15 cellular contexts compared by ENCODE assay signal in genomic region chr19:7924241-7924640, GRCh38. TPM values are rescaled to one million over a fixed set of nuclear protein-coding genes. Genes with fewer than 3 reads are reported as not detected.
DNase-seq lines count a peak whose midpoint lies in the region; ATAC-seq and TF ChIP-seq lines count a peak whose summit lies in the region.
"Had no signal": no experiment of that assay in that cellular context is flagged by ENCODE, and none has a peak within 500 bp of the region (broad histone marks: within the 10 kb centered on the region; RNA-seq: fewer than 3 reads in every experiment).

No MANE protein-coding gene starts in this region.

- H3K4me1 ChIP-seq in lower lobe of right lung = peaks cover 43% of the 10 kb centered on the region
- H3K4me1 ChIP-seq in BE2C = peaks cover 31% of the 10 kb centered on the region

- TF ChIP-seq POLR2A in NB4 (IDR thresholded peaks at IDR 0.05; ENCODE audit: extremely low read depth, insufficient read length) = no peak

- intact Hi-C loops in lower lobe of right lung (cut with DNase I) = no loop called here

- H3K27ac Mint-ChIP-seq in T-helper 1 cell treated with Interleukin-12 subunit alpha and Interleukin-12 subunit beta and Interleukin-4 antibody, amounts not matched to agents 30 μg/mL and 1 μg/mL, for 36 hours = peak overlapping the region; percentile 57
- peak overlapping the region in 1 of 2 donors; percentile 59 for H3K27ac Mint-ChIP-seq in effector memory CD8-positive, alpha-beta T cell
- no peak overlapping the region for H3K27ac Mint-ChIP-seq in progenitor cell of endocrine pancreas

- no peak for ATAC-seq in effector memory CD8-positive, alpha-beta T cell (replicated peaks)
- ATAC-seq in lower lobe of right lung = no peak
- ATAC-seq: A549; activated CD4-positive, CD25-positive, alpha-beta regulatory T cell treated with anti-CD3 and anti-CD28 coated beads, Interleukin-2, amount 50 U/mL, for 24 hours had no signal

- H3K27me3 ChIP-seq in lower lobe of right lung (ENCODE audit: low read depth) (no peaks in the 10 kb centered on the region), BE2C (no peaks in the 10 kb centered on the region)
- H3K27me3 ChIP-seq: colonic mucosa had no signal

- TF ChIP-seq CTCF in NB4 (IDR thresholded peaks at IDR 0.05; ENCODE audit: low read depth, low read length) (no peak), progenitor cell of endocrine pancreas (IDR thresholded peaks at IDR 0.05; ENCODE audit: unreplicated experiment) (no peak), lower lobe of right lung (IDR thresholded peaks at IDR 0.05) (no peak), BE2C (IDR thresholded peaks at IDR 0.05; ENCODE audit: low read depth, low read length) (no peak)

- H3K4me3 Mint-ChIP-seq in T-helper 1 cell treated with Interleukin-12 subunit alpha and Interleukin-12 subunit beta and Interleukin-4 antibody, amounts not matched to agents 30 μg/mL and 1 μg/mL, for 36 hours = peak overlapping the region; percentile 70
- H3K4me3 Mint-ChIP-seq in effector memory CD8-positive, alpha-beta T cell = peak overlapping the region; percentile 67 to 72
- peak overlapping the region; percentile 61 for H3K4me3 Mint-ChIP-seq in progenitor cell of endocrine pancreas (ENCODE audit: low read depth)

- H3K27ac ChIP-seq in lower lobe of right lung = no peak overlapping the region
- H3K27ac ChIP-seq: colonic mucosa, tibial nerve had no signal

- DNase-seq in T-helper 1 cell = no peak
- DNase-seq in NB4 (ENCODE audit: low read depth) = peak; percentile 47
- DNase-seq in effector memory CD8-positive, alpha-beta T cell = no peak
- no peak for DNase-seq in progenitor cell of endocrine pancreas (ENCODE audit: low spot score, unreplicated experiment)
- DNase-seq in lower lobe of right lung = no peak
- DNase-seq in BE2C = no peak
- DNase-seq in NCI-H128 (lab: John Stamatoyannopoulos, UW; ENCODE audit: unreplicated experiment) = no peak
- DNase-seq: activated gamma-delta T cell treated with Interleukin-2 at 50 U/mL for 16 hours, colonic mucosa, SIG-M5 had no signal

- H3K4me3 ChIP-seq in NB4 (ENCODE audit: low read depth, low read length) (no peak overlapping the region), lower lobe of right lung (no peak overlapping the region), BE2C (ENCODE audit: low read depth, low read length) (no peak overlapping the region)
- H3K4me3 ChIP-seq: colonic mucosa had no signal

- H3K9me3 ChIP-seq in lower lobe of right lung (no peaks in the 10 kb centered on the region), BE2C (no peaks in the 10 kb centered on the region)
- H3K9me3 ChIP-seq: A549, colonic mucosa, HAP-1, tibial nerve had no signal

- peaks cover 25% of the 10 kb centered on the region for H3K4me1 Mint-ChIP-seq in T-helper 1 cell treated with Interleukin-12 subunit alpha and Interleukin-12 subunit beta and Interleukin-4 antibody, amounts not matched to agents 30 μg/mL and 1 μg/mL, for 36 hours (ENCODE audit: low read depth)
- H3K4me1 Mint-ChIP-seq in effector memory CD8-positive, alpha-beta T cell (ENCODE audit: low read depth in 2 of 2) = peaks cover 25 to 36% of the 10 kb centered on the region in 2 donors
- peaks cover 15% of the 10 kb centered on the region for H3K4me1 Mint-ChIP-seq in progenitor cell of endocrine pancreas (ENCODE audit: low read depth)

- peaks cover 7% of the 10 kb centered on the region for H3K27me3 Mint-ChIP-seq in T-helper 1 cell treated with Interleukin-12 subunit alpha and Interleukin-12 subunit beta and Interleukin-4 antibody, amounts not matched to agents 30 μg/mL and 1 μg/mL, for 36 hours (ENCODE audit: low read depth)
- peaks cover 0 to 9% of the 10 kb centered on the region in 2 donors for H3K27me3 Mint-ChIP-seq in effector memory CD8-positive, alpha-beta T cell
- peaks cover 4% of the 10 kb centered on the region for H3K27me3 Mint-ChIP-seq in progenitor cell of endocrine pancreas

- no peaks in the 10 kb centered on the region for H3K9me3 Mint-ChIP-seq in T-helper 1 cell treated with Interleukin-12 subunit alpha and Interleukin-12 subunit beta and Interleukin-4 antibody, amounts not matched to agents 30 μg/mL and 1 μg/mL, for 36 hours
- H3K9me3 Mint-ChIP-seq in effector memory CD8-positive, alpha-beta T cell = no peaks in the 10 kb centered on the region
- H3K9me3 Mint-ChIP-seq in progenitor cell of endocrine pancreas (ENCODE audit: low read depth) = no peaks in the 10 kb centered on the region

- H3K36me3 ChIP-seq in lower lobe of right lung (peaks cover 15% of the 10 kb centered on the region), BE2C (no peaks in the 10 kb centered on the region; the same call in 1 of the 2 replicates)
- H3K36me3 ChIP-seq: colonic mucosa had no signal

- H3K36me3 Mint-ChIP-seq in T-helper 1 cell treated with Interleukin-12 subunit alpha and Interleukin-12 subunit beta and Interleukin-4 antibody, amounts not matched to agents 30 μg/mL and 1 μg/mL, for 36 hours (ENCODE audit: low read depth) = peaks cover 4% of the 10 kb centered on the region
- peaks cover 46% of the 10 kb centered on the region for H3K36me3 Mint-ChIP-seq in effector memory CD8-positive, alpha-beta T cell (ENCODE audit: insufficient read depth)
- peaks cover 4% of the 10 kb centered on the region for H3K36me3 Mint-ChIP-seq in progenitor cell of endocrine pancreas (ENCODE audit: insufficient read depth)

RNA-seq across cellular contexts. Expression of gene CTXN1, which starts 1.7 kb away (rescaled TPM):
- total RNA-seq in progenitor cell of endocrine pancreas = 97.9 and 114 TPM in 2 replicates
- 5.8 TPM for total RNA-seq in lower lobe of right lung
- 185 TPM for polyA plus RNA-seq in BE2C (2012; ENCODE audit: insufficient read depth, insufficient read length, low read depth)

RNA-seq across cellular contexts. Expression of gene SNAPC2, which starts 4.1 kb away (rescaled TPM):
- 9.9 and 10.8 TPM in 2 replicates for total RNA-seq in progenitor cell of endocrine pancreas
- total RNA-seq in lower lobe of right lung = 17.6 TPM
- 81.2 TPM for polyA plus RNA-seq in BE2C (2012; ENCODE audit: insufficient read depth, insufficient read length, low read depth)

RNA-seq across cellular contexts. Expression of gene TGFBR3L, which starts 9.6 kb away (rescaled TPM):
- total RNA-seq in progenitor cell of endocrine pancreas (0.67 and 1.1 TPM in 2 replicates), lower lobe of right lung (2.1 TPM)
- polyA plus RNA-seq in BE2C (2012; ENCODE audit: insufficient read depth, insufficient read length, low read depth) = 20.0 TPM
- total RNA-seq: colonic mucosa, tibial nerve had no signal

RNA-seq across cellular contexts. Expression of gene TIMM44, which starts 19.2 kb away (rescaled TPM):
- total RNA-seq in progenitor cell of endocrine pancreas (75.0 and 75.2 TPM in 2 replicates), lower lobe of right lung (45.2 TPM)
- 277 TPM for polyA plus RNA-seq in BE2C (2012; ENCODE audit: insufficient read depth, insufficient read length, low read depth)

RNA-seq across cellular contexts. Expression of gene MAP2K7, which starts 20.6 kb away (rescaled TPM):
- total RNA-seq in progenitor cell of endocrine pancreas = 50.7 and 53.5 TPM in 2 replicates
- total RNA-seq in lower lobe of right lung = 38.6 TPM
- 86.4 TPM for polyA plus RNA-seq in BE2C (2012; ENCODE audit: insufficient read depth, insufficient read length, low read depth)

Comparison
In these comparisons a context has a peak if more than half of its experiments do, and no peak if none do; other contexts are left out.
1. RNA of gene CTXN1, which starts 1.7 kb away (total RNA-seq): 97.9 to 114 TPM in progenitor cell of endocrine pancreas; 5.8 TPM in lower lobe of right lung (single experiment); every median in the first group is over 10 times any median in the second.
2. Peak in every context shown above with its lines, with median percentiles within 50 percentile points of each other: H3K4me3 Mint-ChIP-seq.